In genomic region chr11:309558-309855, GRCh38 we compare ENCODE assay signal across 10 cellular contexts. TPM values are rescaled to one million over a fixed set of nuclear protein-coding genes. Genes with fewer than 3 reads are reported as not detected.
A peak's percentile ranks its signal among the peaks of the same experiment; 100 is the strongest.
DNase-seq lines count a peak whose midpoint lies in the region; ATAC-seq and TF ChIP-seq lines count a peak whose summit lies in the region.
"Had no signal": no experiment of that assay in that cellular context is flagged by ENCODE, and none has a peak within 500 bp of the region (broad histone marks: within the 10 kb centered on the region; RNA-seq: fewer than 3 reads in every experiment).

No MANE protein-coding gene starts in this region.

- peaks cover 33% of the 10 kb centered on the region for H3K36me3 Mint-ChIP-seq in activated naive CD4-positive, alpha-beta T cell treated with anti-CD3 and anti-CD28 coated beads for 36 hours (ENCODE audit: low read depth)

- H3K27me3 Mint-ChIP-seq in activated naive CD4-positive, alpha-beta T cell treated with anti-CD3 and anti-CD28 coated beads for 36 hours (ENCODE audit: low read depth): no peaks in the 10 kb centered on the region

- no peak overlapping the region for H2BK15ac ChIP-seq in mesenchymal stem cell (ENCODE audit: low read depth, poor library complexity, severe bottlenecking)

- no peak overlapping the region for H3K14ac ChIP-seq in mesenchymal stem cell (ENCODE audit: low read length in 2 of 2)

- no peak overlapping the region for H2BK12ac ChIP-seq in mesenchymal stem cell (ENCODE audit: low read length in 2 of 2)

- peak overlapping the region; percentile 8 to 85 for H3K18ac ChIP-seq in mesenchymal stem cell (ENCODE audit: low read depth in 1 of 2, low read length in 2 of 2)

- H3K27ac ChIP-seq in body of pancreas (peak overlapping the region in 3 of 4 donors; percentile 62 to 93 (median 76)), mesenchymal stem cell (ENCODE audit: low read length, poor library complexity, severe bottlenecking) (peak overlapping the region; percentile 16), thymus (ENCODE audit: low read depth) (peak overlapping the region; percentile 61)

- H3K27me3 ChIP-seq in body of pancreas (no peaks in the 10 kb centered on the region), mesenchymal stem cell (ENCODE audit: control insufficient read depth in 1 of 2, insufficient read depth in 1 of 2, low read length in 2 of 2) (no peaks in the 10 kb centered on the region), thymus (ENCODE audit: control insufficient read depth, insufficient read depth) (no peaks in the 10 kb centered on the region)

- H3K4me3 ChIP-seq in body of pancreas: no peak overlapping the region
- H3K4me3 ChIP-seq in mesenchymal stem cell (ENCODE audit: insufficient read depth in 1 of 2, low read depth in 1 of 2, low read length in 2 of 2): peak overlapping the region in 1 of 2 experiments; percentile 94
- H3K4me3 ChIP-seq in thymus (ENCODE audit: low read length): peak overlapping the region; percentile 32

- WGBS in body of pancreas, 2 donors: 61 to 65% methylated on average over 2 of the region's 2 CpGs
- WGBS in mesenchymal stem cell: 46% methylated on average over 2 of the region's 2 CpGs
- WGBS in thymus: 74% methylated on average over 2 of the region's 2 CpGs

- peak overlapping the region; percentile 84 for H3K9ac ChIP-seq in mesenchymal stem cell (ENCODE audit: low read length)

- peak overlapping the region; percentile 17 for H3K4me2 ChIP-seq in mesenchymal stem cell (ENCODE audit: low read length, poor library complexity, severe bottlenecking)

- H3K23ac ChIP-seq in mesenchymal stem cell (ENCODE audit: low read length in 2 of 2): no peak overlapping the region

- H3K27ac Mint-ChIP-seq in activated naive CD4-positive, alpha-beta T cell treated with anti-CD3 and anti-CD28 coated beads for 36 hours: peak overlapping the region; percentile 97

- no peak overlapping the region for H2BK5ac ChIP-seq in mesenchymal stem cell (ENCODE audit: low read depth, low read length, poor library complexity, severe bottlenecking)

- no peak overlapping the region for H2AFZ ChIP-seq in mesenchymal stem cell (ENCODE audit: low read depth, low read length)

- peaks cover 28% of the 10 kb centered on the region for H3K4me1 Mint-ChIP-seq in activated naive CD4-positive, alpha-beta T cell treated with anti-CD3 and anti-CD28 coated beads for 36 hours (ENCODE audit: low read depth)

- no peak overlapping the region for H4K8ac ChIP-seq in mesenchymal stem cell (ENCODE audit: low read length)

- DNase-seq in activated naive CD4-positive, alpha-beta T cell treated with anti-CD3 and anti-CD28 coated beads for 36 hours: no peak
- DNase-seq in activated naive CD4-positive, alpha-beta T cell (lab: John Stamatoyannopoulos, UW): no peak
- DNase-seq in body of pancreas (no peak), mesenchymal stem cell (no peak), mucosa of gallbladder (ENCODE audit: low spot score) (no peak), NK-92 (lab: John Stamatoyannopoulos, UW; ENCODE audit: unreplicated experiment) (no peak), NCI-H2196 (lab: John Stamatoyannopoulos, UW; ENCODE audit: unreplicated experiment) (no peak)
- DNase-seq: COR-L47, NCI-H2029 had no signal

- intact Hi-C loops in activated naive CD4-positive, alpha-beta T cell treated with anti-CD3 and anti-CD28 coated beads for 36 hours (cut with micrococcal nuclease): loop anchor here (1.0 to 10.0 kb wide), 4 partner anchors 8 to 415 kb away; partner anchors contain the start of gene PGGHG
- intact Hi-C loops in body of pancreas (cut with DNase I): no loop called here

- no peak for TF ChIP-seq CTCF in body of pancreas (IDR thresholded peaks at IDR 0.05)

- no peaks in the 10 kb centered on the region for H3K9me3 Mint-ChIP-seq in activated naive CD4-positive, alpha-beta T cell treated with anti-CD3 and anti-CD28 coated beads for 36 hours

- TF ChIP-seq POLR2A in body of pancreas (IDR thresholded peaks at IDR 0.05): no peak

- peak overlapping the region; percentile 96 for H3K4me3 Mint-ChIP-seq in activated naive CD4-positive, alpha-beta T cell treated with anti-CD3 and anti-CD28 coated beads for 36 hours

- no peak for ATAC-seq in body of pancreas

- H3K4me1 ChIP-seq in body of pancreas (peaks cover 21% of the 10 kb centered on the region), mesenchymal stem cell (ENCODE audit: control insufficient read depth, insufficient read depth, low read depth, low read length) (peaks cover 33% of the 10 kb centered on the region), thymus (ENCODE audit: control insufficient read depth, insufficient read depth, low read length) (peaks cover 22% of the 10 kb centered on the region)

- peak overlapping the region; percentile 15 for H2BK120ac ChIP-seq in mesenchymal stem cell (ENCODE audit: low read depth, low read length)

- no peaks in the 10 kb centered on the region for H3K9me3 ChIP-seq in body of pancreas
- H3K9me3 ChIP-seq in mesenchymal stem cell (ENCODE audit: control insufficient read depth, low read length): no peaks in the 10 kb centered on the region
- H3K9me3 ChIP-seq in thymus (ENCODE audit: control insufficient read depth): no peaks in the 10 kb centered on the region

- H3K4ac ChIP-seq in mesenchymal stem cell (ENCODE audit: low read depth in 1 of 2, low read length in 2 of 2): peak overlapping the region; percentile 24 to 99

- H3K36me3 ChIP-seq in body of pancreas (replicated peaks in 1 of 2; ENCODE audit: insufficient read depth in 1 of 2, low read depth in 2 of 2): no peaks in the 10 kb centered on the region
- no peaks in the 10 kb centered on the region for H3K36me3 ChIP-seq in mesenchymal stem cell (ENCODE audit: control insufficient read depth in 1 of 2, insufficient read depth in 2 of 2, low read depth in 1 of 2, low read length in 2 of 2)
- no peaks in the 10 kb centered on the region for H3K36me3 ChIP-seq in thymus (ENCODE audit: control insufficient read depth, insufficient read depth)

- peaks cover 8% of the 10 kb centered on the region for H3K79me1 ChIP-seq in mesenchymal stem cell (replicated peaks; ENCODE audit: low read length, poor library complexity, severe bottlenecking)

- peak overlapping the region; percentile 27 for H2AK5ac ChIP-seq in mesenchymal stem cell (ENCODE audit: low read length, severe bottlenecking)

- H4K91ac ChIP-seq in mesenchymal stem cell (ENCODE audit: low read length): no peak overlapping the region

- CTCF ChIA-PET in activated naive CD4-positive, alpha-beta T cell treated with anti-CD3 and anti-CD28 coated beads for 36 hours (lab: Charles Lee): interaction anchor here (0.9 to 1.8 kb wide), 4 partner anchors 21 to 58 kb away, joined by 3 to 16 read pairs (median 6); partner anchors contain the start of gene PGGHG

RNA-seq across cellular contexts. Expression of gene IFITM2, which starts 1.9 kb away (rescaled TPM):
- 100 to 1,000 TPM; 760 to 802 TPM for total RNA-seq in activated naive CD4-positive, alpha-beta T cell treated with anti-CD3 and anti-CD28 coated beads for 36 hours
- total RNA-seq in body of pancreas: 10 to 100 TPM; 31.0 to 90.3 TPM
- 1,548 TPM for polyA plus RNA-seq in mesenchymal stem cell (2013, experiment 1 of 2)
- polyA plus RNA-seq in mesenchymal stem cell (2013, experiment 2 of 2): 1,588 TPM
- 467 TPM for polyA plus RNA-seq in thymus
- 129 TPM for total RNA-seq in mucosa of gallbladder

RNA-seq across cellular contexts. Expression of gene IFITM1, which starts 4.3 kb away (rescaled TPM):
- total RNA-seq in activated naive CD4-positive, alpha-beta T cell treated with anti-CD3 and anti-CD28 coated beads for 36 hours: 100 to 1,000 TPM; 359 to 378 TPM
- 10 to 100 TPM; 31.0 to 39.7 TPM for total RNA-seq in body of pancreas
- 395 TPM for polyA plus RNA-seq in mesenchymal stem cell (2013, experiment 1 of 2)
- 368 TPM for polyA plus RNA-seq in mesenchymal stem cell (2013, experiment 2 of 2)
- 463 TPM for polyA plus RNA-seq in thymus
- total RNA-seq in mucosa of gallbladder: 55.4 TPM

RNA-seq across cellular contexts. Expression of gene IFITM5, which starts 10.2 kb away (rescaled TPM):
- total RNA-seq in activated naive CD4-positive, alpha-beta T cell treated with anti-CD3 and anti-CD28 coated beads for 36 hours: not detected
- total RNA-seq in body of pancreas: not detected
- polyA plus RNA-seq in mesenchymal stem cell (2013, experiment 1 of 2): not detected
- not detected for polyA plus RNA-seq in mesenchymal stem cell (2013, experiment 2 of 2)
- polyA plus RNA-seq in thymus: 0.25 TPM
- total RNA-seq in mucosa of gallbladder: not detected

RNA-seq across cellular contexts. Expression of gene IFITM3, which starts 11.2 kb away (rescaled TPM):
- total RNA-seq in activated naive CD4-positive, alpha-beta T cell treated with anti-CD3 and anti-CD28 coated beads for 36 hours: 10 to 100 TPM; 54.5 to 56.6 TPM
- total RNA-seq in body of pancreas (10 to 100 TPM; 51.4 to 59.7 TPM), mucosa of gallbladder (246 TPM)
- 2,969 TPM for polyA plus RNA-seq in mesenchymal stem cell (2013, experiment 1 of 2)
- polyA plus RNA-seq in mesenchymal stem cell (2013, experiment 2 of 2): 2,910 TPM
- polyA plus RNA-seq in thymus: 636 TPM

RNA-seq across cellular contexts. Expression of gene PGGHG, which starts 20.6 kb away (rescaled TPM):
- total RNA-seq in activated naive CD4-positive, alpha-beta T cell treated with anti-CD3 and anti-CD28 coated beads for 36 hours: 100 to 1,000 TPM in 1 of 2 experiments, 10 to 100 TPM in 1; 99.6 to 101 TPM
- total RNA-seq in body of pancreas (100 to 1,000 TPM; 248 to 484 TPM), mucosa of gallbladder (42.8 TPM)
- 35.9 TPM for polyA plus RNA-seq in mesenchymal stem cell (2013, experiment 1 of 2)
- 33.3 TPM for polyA plus RNA-seq in mesenchymal stem cell (2013, experiment 2 of 2)
- 900 TPM for polyA plus RNA-seq in thymus

Comparison
In these comparisons a context has a peak if more than half of its experiments do, and no peak if none do; other contexts are left out.
1. H3K27ac ChIP-seq: peak in every context shown above with its lines; median percentile 76 in body of pancreas; 61 in thymus; 16 in mesenchymal stem cell.